In genomic region chr5:96453394-96453793, GRCh38 we compare ENCODE assay signal across 21 cellular contexts. TPM values are rescaled to one million over a fixed set of nuclear protein-coding genes. Genes with fewer than 3 reads are reported as not detected.
"Had no signal": no experiment of that assay in that cellular context is flagged by ENCODE, and none has a peak within 500 bp of the region (broad histone marks: within the 10 kb centered on the region; RNA-seq: fewer than 3 reads in every experiment).

No MANE protein-coding gene starts in this region.

- H3K4me3 Mint-ChIP-seq: IgD-negative memory B cell had no signal

- DNase-seq: Kasumi-1, MM.1S, NCI-H1092 treated with DMSO at 0.1 percent for 48 hours, NCI-H1436 treated with DMSO at 0.1 percent for 48 hours, NCI-H1694, NCI-H187 treated with DMSO at 0.1 percent for 48 hours, NCI-H2029 treated with DMSO at 0.1 percent for 48 hours, NCI-H2227 treated with DMSO at 0.1 percent for 48 hours, NCI-H510A, NCI-H524 treated with DMSO at 0.1 percent for 48 hours, NCI-H69, NCI-H774, RPMI8226, SHP77, SK-N-SH, SW 1271 had no signal

- FAIRE-seq: HTR-8/SVneo, K562, RCC 7860 had no signal

- H3K36me3 Mint-ChIP-seq: IgD-negative memory B cell had no signal

- H3K27ac Mint-ChIP-seq: IgD-negative memory B cell had no signal

- H3K27ac ChIP-seq: KMS-11 had no signal

- H3K4me3 ChIP-seq: K562 had no signal

- H3K9me3 ChIP-seq: SK-N-SH had no signal

- ATAC-seq: K562 had no signal

RNA-seq across cellular contexts. Expression of gene PCSK1, which starts 20.3 kb away (rescaled TPM):
- total RNA-seq: K562 had no signal
- polyA plus RNA-seq: IgD-negative memory B cell, K562 had no signal
